8 cellular contexts compared by ENCODE assay signal in the genomic region with DNA sequence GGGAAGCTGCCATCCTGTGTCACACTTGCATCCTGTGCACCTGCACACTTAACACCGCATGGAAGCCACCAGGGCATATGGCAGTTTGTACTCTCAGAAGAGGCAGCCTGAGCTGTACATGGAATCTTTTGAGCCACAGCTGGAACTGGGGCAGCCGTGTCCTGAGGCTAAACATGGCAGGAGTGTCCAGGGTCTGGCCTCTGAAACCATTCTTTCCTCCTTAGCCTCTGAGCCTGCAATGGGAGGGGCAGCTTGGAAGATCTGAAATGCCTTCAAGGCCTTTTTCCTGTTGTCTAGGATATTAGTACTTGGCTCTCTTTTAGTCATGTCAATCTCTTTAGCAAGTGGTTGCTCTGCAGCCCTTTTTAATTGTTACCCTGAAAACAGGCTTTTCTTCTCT.
"Had no signal": no experiment of that assay in that cellular context is flagged by ENCODE, and none has a peak within 500 bp of the region (broad histone marks: within the 10 kb centered on the region; RNA-seq: fewer than 3 reads in every experiment).

No MANE protein-coding gene starts in this region.

- H3K4me1 ChIP-seq: HAP-1 had no signal

- H3K9me3 ChIP-seq: HAP-1 had no signal

- DNase-seq: GOT3, H7, IMR-90, KBM-7 had no signal

- H3K4me3 ChIP-seq: GM23248, HAP-1 had no signal

- H3K27ac ChIP-seq: GM23248 had no signal

- H3K9ac ChIP-seq: GM23248 had no signal

- H2AFZ ChIP-seq: GM23248 had no signal

- FAIRE-seq: HTR-8/SVneo had no signal

- ATAC-seq: HCT116 had no signal

- H3K36me3 ChIP-seq: HAP-1 had no signal
